ENCODE assay signal across 2 cellular contexts in genomic region chr17:29177541-29177870, GRCh38.
TF ChIP-seq lines count a peak whose summit lies in the region.

No MANE protein-coding gene starts in this region.

TF ChIP-seq in SK-N-SH, 30 proteins besides CTCF, POLR2A, EP300 and RAD21 (continued from another document):
- TF ChIP-seq USF2 (IDR thresholded peaks at IDR 0.05; ENCODE audit: borderline replicate concordance, low read depth, low read length) = no peak

TF ChIP-seq in HepG2, 621 proteins besides CTCF, POLR2A, EP300 and RAD21 (continued from another document):
- TF ChIP-seq MNT (IDR thresholded peaks at IDR 0.05) (no peak), SMARCE1 (IDR thresholded peaks at IDR 0.05; ENCODE audit: borderline replicate concordance) (no peak), CENPT (CRISPR knock-in tag; IDR thresholded peaks at IDR 0.05; ENCODE audit: low read depth) (no peak), KLF15 (CRISPR knock-in tag; IDR thresholded peaks at IDR 0.05; ENCODE audit: borderline replicate concordance) (no peak), FOXC1 (CRISPR knock-in tag; IDR thresholded peaks at IDR 0.05; ENCODE audit: borderline replicate concordance) (no peak), ZNF557 (CRISPR knock-in tag; IDR thresholded peaks at IDR 0.05) (no peak), MIER2 (CRISPR knock-in tag; IDR thresholded peaks at IDR 0.05) (no peak), PAX8 (CRISPR knock-in tag; IDR thresholded peaks at IDR 0.05; ENCODE audit: borderline replicate concordance) (0 out of 2 replicates have a peak, but pooled peaks have one; percentile 48), KAT8 (CRISPR knock-in tag; IDR thresholded peaks at IDR 0.05) (no peak), ZNF431 (CRISPR knock-in tag; IDR thresholded peaks at IDR 0.05; ENCODE audit: borderline replicate concordance, low read depth) (no peak), ZNF660 (CRISPR knock-in tag; IDR thresholded peaks at IDR 0.05; ENCODE audit: borderline replicate concordance, low read depth) (no peak)
- TF ChIP-seq, protein P1, sequence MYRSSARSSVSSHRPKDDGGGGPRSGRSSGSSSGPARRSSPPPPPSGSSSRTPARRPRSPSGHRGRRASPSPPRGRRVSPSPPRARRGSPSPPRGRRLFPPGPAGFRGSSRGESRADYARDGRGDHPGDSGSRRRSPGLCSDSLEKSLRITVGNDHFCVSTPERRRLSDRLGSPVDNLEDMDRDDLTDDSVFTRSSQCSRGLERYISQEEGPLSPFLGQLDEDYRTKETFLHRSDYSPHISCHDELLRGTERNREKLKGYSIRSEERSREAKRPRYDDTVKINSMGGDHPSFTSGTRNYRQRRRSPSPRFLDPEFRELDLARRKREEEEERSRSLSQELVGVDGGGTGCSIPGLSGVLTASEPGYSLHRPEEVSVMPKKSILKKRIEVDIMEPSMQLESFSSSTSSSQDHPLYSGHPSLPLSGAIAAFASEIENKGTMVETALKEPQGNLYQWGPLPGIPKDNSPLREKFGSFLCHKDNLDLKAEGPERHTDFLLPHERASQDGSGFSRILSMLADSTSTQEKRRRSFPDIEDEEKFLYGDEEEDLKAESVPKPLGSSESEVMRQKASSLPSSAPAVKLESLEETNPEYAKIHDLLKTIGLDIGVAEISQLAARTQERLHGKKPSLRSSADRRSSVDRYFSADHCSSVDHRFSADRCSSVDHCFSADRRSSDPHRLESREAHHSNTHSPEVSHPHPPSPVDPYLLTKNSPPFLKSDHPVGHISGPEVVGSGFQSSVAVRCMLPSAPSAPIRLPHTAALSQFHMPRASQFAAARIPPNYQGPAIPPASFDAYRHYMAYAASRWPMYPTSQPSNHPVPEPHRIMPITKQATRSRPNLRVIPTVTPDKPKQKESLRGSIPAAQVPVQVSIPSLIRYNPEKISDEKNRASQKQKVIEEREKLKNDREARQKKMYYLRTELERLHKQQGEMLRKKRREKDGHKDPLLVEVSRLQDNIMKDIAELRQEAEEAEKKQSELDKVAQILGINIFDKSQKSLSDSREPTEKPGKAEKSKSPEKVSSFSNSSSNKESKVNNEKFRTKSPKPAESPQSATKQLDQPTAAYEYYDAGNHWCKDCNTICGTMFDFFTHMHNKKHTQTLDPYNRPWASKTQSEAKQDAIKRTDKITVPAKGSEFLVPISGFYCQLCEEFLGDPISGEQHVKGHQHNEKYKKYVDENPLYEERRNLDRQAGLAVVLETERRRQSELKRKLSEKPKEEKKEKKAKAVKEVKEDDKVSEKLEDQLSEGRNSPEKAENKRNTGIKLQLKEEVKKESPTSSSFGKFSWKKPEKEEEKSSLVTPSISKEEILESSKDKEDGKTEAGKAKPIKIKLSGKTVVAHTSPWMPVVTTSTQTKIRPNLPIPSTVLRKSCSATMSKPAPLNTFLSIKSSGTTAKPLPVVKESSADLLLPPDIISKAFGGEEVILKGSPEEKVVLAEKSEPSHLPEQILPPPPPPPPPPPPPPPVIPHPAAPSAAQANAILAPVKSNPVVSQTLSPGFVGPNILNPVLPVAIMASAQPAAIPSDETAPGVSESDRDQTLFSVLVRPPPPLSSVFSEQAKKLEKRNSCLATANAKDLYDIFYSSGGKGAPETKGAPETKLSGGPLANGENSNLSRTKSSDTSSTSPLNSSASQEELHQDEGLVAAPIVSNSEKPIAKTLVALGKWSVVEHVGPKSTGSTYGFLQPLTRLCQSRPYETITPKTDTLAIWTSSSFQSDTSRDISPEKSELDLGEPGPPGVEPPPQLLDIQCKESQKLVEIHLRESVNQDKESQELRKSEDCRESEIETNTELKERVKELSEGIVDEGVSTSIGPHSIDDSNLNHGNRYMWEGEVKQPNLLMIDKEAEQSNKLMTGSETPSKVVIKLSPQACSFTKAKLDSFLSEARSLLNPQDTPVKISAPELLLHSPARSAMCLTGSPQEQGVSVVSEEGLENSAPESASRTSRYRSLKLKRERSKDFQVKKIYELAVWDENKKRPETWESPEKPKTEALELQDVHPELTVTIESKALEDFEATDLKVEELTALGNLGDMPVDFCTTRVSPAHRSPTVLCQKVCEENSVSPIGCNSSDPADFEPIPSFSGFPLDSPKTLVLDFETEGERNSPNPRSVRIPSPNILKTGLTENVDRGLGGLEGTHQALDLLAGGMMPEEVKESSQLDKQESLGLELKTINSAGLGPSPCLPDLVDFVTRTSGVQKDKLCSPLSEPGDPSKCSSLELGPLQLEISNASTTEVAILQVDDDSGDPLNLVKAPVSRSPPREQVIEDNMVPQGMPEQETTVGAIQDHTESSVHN (CRISPR knock-in tag; IDR thresholded peaks at IDR 0.05) = no peak
- TF ChIP-seq, protein P2, sequence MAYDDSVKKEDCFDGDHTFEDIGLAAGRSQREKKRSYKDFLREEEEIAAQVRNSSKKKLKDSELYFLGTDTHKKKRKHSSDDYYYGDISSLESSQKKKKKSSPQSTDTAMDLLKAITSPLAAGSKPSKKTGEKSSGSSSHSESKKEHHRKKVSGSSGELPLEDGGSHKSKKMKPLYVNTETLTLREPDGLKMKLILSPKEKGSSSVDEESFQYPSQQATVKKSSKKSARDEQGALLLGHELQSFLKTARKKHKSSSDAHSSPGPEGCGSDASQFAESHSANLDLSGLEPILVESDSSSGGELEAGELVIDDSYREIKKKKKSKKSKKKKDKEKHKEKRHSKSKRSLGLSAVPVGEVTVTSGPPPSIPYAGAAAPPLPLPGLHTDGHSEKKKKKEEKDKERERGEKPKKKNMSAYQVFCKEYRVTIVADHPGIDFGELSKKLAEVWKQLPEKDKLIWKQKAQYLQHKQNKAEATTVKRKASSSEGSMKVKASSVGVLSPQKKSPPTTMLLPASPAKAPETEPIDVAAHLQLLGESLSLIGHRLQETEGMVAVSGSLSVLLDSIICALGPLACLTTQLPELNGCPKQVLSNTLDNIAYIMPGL (CRISPR knock-in tag; IDR thresholded peaks at IDR 0.05; ENCODE audit: borderline replicate concordance in 1 of 2, low read depth in 1 of 2) = 0 out of 4 replicates have a peak, but pooled peaks of 1 of the 2 experiments have one; percentile 6
